20 cellular contexts compared by ENCODE assay signal in genomic region chr20:10134176-10134575, GRCh38.
"Had no signal": no experiment of that assay in that cellular context is flagged by ENCODE, and none has a peak within 500 bp of the region (broad histone marks: within the 10 kb centered on the region; RNA-seq: fewer than 3 reads in every experiment).

No MANE protein-coding gene starts in this region.

- H3K9me3 ChIP-seq: gastrocnemius medialis, left lung, psoas muscle, sigmoid colon, testis, tibial artery had no signal

- H2AFZ ChIP-seq: neural progenitor cell had no signal

- H3K27me3 ChIP-seq: dorsolateral prefrontal cortex, gastrocnemius medialis, left lung, neural progenitor cell, sigmoid colon, testis, tibial artery had no signal

- H3K9ac ChIP-seq: neural progenitor cell had no signal

- ATAC-seq: esophagus mucosa; gastrocnemius medialis; left cardiac atrium; left lung; naive thymus-derived CD4-positive, alpha-beta T cell; psoas muscle; right cardiac atrium; stimulated activated naive CD8-positive, alpha-beta T cell treated with anti-CD3 and anti-CD28 coated beads, Interleukin-15, Interleukin-2, amounts not matched to agents 100 U/mL and 50 U/mL, for 24 hours had no signal

- H3K36me3 ChIP-seq: gastrocnemius medialis, left lung, neural progenitor cell, sigmoid colon, tibial artery had no signal

- H3K27ac ChIP-seq: epithelial cell of prostate, gastrocnemius medialis, left lung, neural progenitor cell, psoas muscle, sigmoid colon, testis, tibial artery had no signal

- H3K4me1 ChIP-seq: gastrocnemius medialis, left lung, psoas muscle had no signal

- H3K4me2 ChIP-seq: neural progenitor cell had no signal

- DNase-seq: effector CD4-positive, alpha-beta T cell; gastrocnemius medialis; head of caudate nucleus; left cardiac atrium; left lung; mesendoderm; midbrain; naive thymus-derived CD4-positive, alpha-beta T cell; psoas muscle; right cardiac atrium; sigmoid colon; stimulated activated CD4-positive, alpha-beta T cell treated with anti-CD3 and anti-CD28 coated beads, Interleukin-2, amount 100 ng/mL, for 24 hours; stimulated activated CD4-positive, alpha-beta T cell treated with anti-CD3 and anti-CD28 coated beads, Interleukin-4, amount 100 ng/mL, for 24 hours; stimulated activated naive CD8-positive, alpha-beta T cell treated with anti-CD3 and anti-CD28 coated beads, Interleukin-15, Interleukin-2, amounts not matched to agents 100 U/mL and 50 U/mL, for 24 hours; testis; tibial artery had no signal

- H3K4me3 ChIP-seq: dorsolateral prefrontal cortex, gastrocnemius medialis, left lung, neural progenitor cell, psoas muscle, sigmoid colon, testis, tibial artery had no signal
